8 cellular contexts compared by ENCODE assay signal in the genomic region with DNA sequence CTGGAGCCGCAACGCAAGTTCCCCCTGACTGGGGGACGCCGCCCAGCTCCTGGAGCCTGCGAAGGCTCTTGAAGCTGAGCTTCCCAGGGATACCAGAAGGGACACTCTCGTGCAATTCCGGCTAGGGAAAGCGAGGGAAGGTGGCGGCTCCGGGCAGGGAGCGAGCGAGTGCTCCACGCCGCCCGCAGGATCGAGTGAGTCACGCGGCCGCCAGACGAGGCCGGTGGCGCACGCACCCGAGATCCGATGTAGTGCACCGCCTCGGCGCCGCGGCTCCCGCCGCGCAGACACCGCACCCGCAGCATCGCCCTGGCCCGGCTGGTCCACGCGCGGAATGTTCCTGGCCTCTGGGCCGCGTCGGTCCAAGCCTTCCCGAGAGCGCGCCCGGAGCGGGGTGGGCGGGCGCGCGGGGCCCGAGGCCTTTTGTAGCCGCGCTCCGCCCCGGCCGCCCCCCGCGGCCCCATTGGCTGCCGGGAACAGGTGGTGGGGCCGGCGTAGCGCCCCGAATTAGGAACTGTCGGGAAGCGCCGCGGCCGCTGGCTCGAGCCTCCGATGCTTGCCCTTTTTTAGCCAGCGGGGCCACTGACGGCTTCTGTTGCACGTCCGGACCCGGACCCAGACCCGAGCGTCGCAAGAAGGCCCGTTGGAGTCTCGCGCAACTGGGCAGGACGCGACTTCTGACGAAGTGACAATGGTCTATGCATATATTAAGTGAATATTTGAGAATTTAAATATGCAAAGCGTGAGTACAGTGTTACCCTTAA. TPM values are rescaled to one million over a fixed set of nuclear protein-coding genes. Genes with fewer than 3 reads are reported as not detected.
DNase-seq lines count a peak whose midpoint lies in the region; ATAC-seq, FAIRE-seq and TF ChIP-seq lines count a peak whose summit lies in the region.

A gene with protein sequence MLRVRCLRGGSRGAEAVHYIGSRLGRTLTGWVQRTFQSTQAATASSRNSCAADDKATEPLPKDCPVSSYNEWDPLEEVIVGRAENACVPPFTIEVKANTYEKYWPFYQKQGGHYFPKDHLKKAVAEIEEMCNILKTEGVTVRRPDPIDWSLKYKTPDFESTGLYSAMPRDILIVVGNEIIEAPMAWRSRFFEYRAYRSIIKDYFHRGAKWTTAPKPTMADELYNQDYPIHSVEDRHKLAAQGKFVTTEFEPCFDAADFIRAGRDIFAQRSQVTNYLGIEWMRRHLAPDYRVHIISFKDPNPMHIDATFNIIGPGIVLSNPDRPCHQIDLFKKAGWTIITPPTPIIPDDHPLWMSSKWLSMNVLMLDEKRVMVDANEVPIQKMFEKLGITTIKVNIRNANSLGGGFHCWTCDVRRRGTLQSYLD (minus strand): TSS at position 396 of the 764 bp plus-strand sequence. CDS start 91 bp downstream, at position 305.

- peak within 1 kb of the TSS; percentile 87 for H2AFZ ChIP-seq in GM12878 (ENCODE audit: control insufficient read depth, low read depth, low read length)

- ATAC-seq in GM21423 (IDR thresholded peaks at IDR 0.05; ENCODE audit: unreplicated experiment) (peak; percentile 75), GM12878 (peak; percentile 91)

- POLR2A ChIA-PET in GM12878 (lab: Charles Lee), result interaction anchor here (1.9 to 3.3 kb wide), 3 partner anchors 9 to 14 kb away, joined by 5 to 17 read pairs (median 17); no protein-coding TSS in a partner anchor

- no peaks in the 10 kb centered on the region for H3K27me3 ChIP-seq in GM12878 (replicated peaks in 1 of 2; ENCODE audit: control insufficient read depth in 2 of 2, insufficient read depth in 2 of 2, low read length in 1 of 2)

- peak within 1 kb of the TSS; percentile 64 for H3K27ac ChIP-seq in GM12878 (ENCODE audit: control insufficient read depth, insufficient read depth)

- H3K9me3 ChIP-seq in ES-I3 (ENCODE audit: control insufficient read depth, insufficient read depth, low read length), result no peaks in the 10 kb centered on the region
- H3K9me3 ChIP-seq in GM12878 (replicated peaks; ENCODE audit: control insufficient read depth, insufficient read depth, low read length), result no peaks in the 10 kb centered on the region

- intact Hi-C loops in GM12878 (cut with micrococcal nuclease; ENCODE audit: unreplicated experiment), result loop anchor here (5.0 kb wide), 1 partner anchor 171 kb away; no protein-coding TSS in a partner anchor

- H3K4me2 ChIP-seq in GM12878 (ENCODE audit: control insufficient read depth, insufficient read depth), result peak within 1 kb of the TSS; percentile 96

- SMC1A ChIA-PET in GM12878 (lab: Charles Lee; ENCODE audit: uncharacterized antibody, unreplicated experiment), result interaction anchor here (1.3 to 4.6 kb wide), 8 partner anchors 10 to 71 kb away, joined by 3 to 37 read pairs (median 6); a partner anchor contains a TSS

- H3K4me1 ChIP-seq in ES-I3 (ENCODE audit: insufficient read depth, low read length), result no peaks in the 10 kb centered on the region
- no peaks in the 10 kb centered on the region for H3K4me1 ChIP-seq in GM12878 (ENCODE audit: control insufficient read depth, insufficient read depth, low read length)

- H3K79me2 ChIP-seq in GM12878 (ENCODE audit: control insufficient read depth, insufficient read depth, low read length), result peaks cover 7% of the 10 kb centered on the region

- FAIRE-seq in GM12878 (lab: Jason Lieb, UNC), result no peak

- 0 out of 4 replicates have a peak, but pooled peaks of 1 of the 2 experiments have one; percentile 44 for TF ChIP-seq EP300 in GM12878 (IDR thresholded peaks at IDR 0.05; ENCODE audit: borderline replicate concordance in 1 of 2, control insufficient read depth in 1 of 2, low read depth in 2 of 2, low read length in 2 of 2)

- 1% methylated on average over 58 of the region's 87 CpGs for WGBS in GM12878 (ENCODE audit: insufficient coverage, insufficient replicate concordance, low lambda C conversion rate, missing lambda C conversion rate)

- peak within 1 kb of the TSS; percentile 78 for H3K4me3 ChIP-seq in GM12878
- H3K4me3 ChIP-seq in retinal pigment epithelial cell (ENCODE audit: low read length), result peak within 1 kb of the TSS; percentile 49

- BruUV-seq in GM12878 (replicated peaks; lab: Mats Ljungman, UMichigan), result no TSS peak

- H3K9ac ChIP-seq in ES-I3 (ENCODE audit: low read depth, low read length) (peak within 1 kb of the TSS; percentile 77), GM12878 (ENCODE audit: control insufficient read depth, insufficient read depth, low read length) (peak within 1 kb of the TSS; percentile 73)

- TF ChIP-seq RAD21 in GM12878 (IDR thresholded peaks at IDR 0.05; ENCODE audit: insufficient read depth, low read depth, low read length), result no peak

- peak; percentile 3 to 28 (median 23); a peak in 3 of 6 replicates for TF ChIP-seq CTCF in GM12878 (IDR thresholded peaks at IDR 0.05 in 2 of 3, conservative IDR thresholded peaks at IDR 0.05 in 1 of 3; ENCODE audit: control insufficient read depth in 2 of 3, extremely low read depth in 1 of 3, insufficient read depth in 1 of 3, low read depth in 3 of 3, low read length in 3 of 3)
- peak; percentile 50 for TF ChIP-seq CTCF in retinal pigment epithelial cell (conservative IDR thresholded peaks at IDR 0.05; ENCODE audit: low read depth, low read length)

- RAD21 ChIA-PET in GM12878 (lab: Charles Lee; ENCODE audit: unreplicated experiment), result interaction anchor here (1.4 to 2.7 kb wide), 5 partner anchors 13 to 37 kb away, joined by 3 to 12 read pairs (median 6); a partner anchor contains a TSS

- in situ Hi-C loops in GM12878 (cut with MboI), result no loop called here

- no peaks in the 10 kb centered on the region for H4K20me1 ChIP-seq in GM12878 (ENCODE audit: control insufficient read depth, insufficient read depth)

- DNase-seq in HT1080 (ENCODE audit: low read depth) (peak; percentile 17), SW 1271 (lab: John Stamatoyannopoulos, UW) (peak; percentile 47 to 71), GM12878 (ENCODE audit: low read depth, low spot score) (peak; percentile 66), iPS DF 19.7 (ENCODE audit: low read depth, low spot score) (peak; percentile 52), retinal pigment epithelial cell (ENCODE audit: low read depth) (peak; percentile 39), NCI-H446 treated with DMSO at 0.1 percent for 48 hours (lab: John Stamatoyannopoulos, UW) (no peak)

- H3K36me3 ChIP-seq in ES-I3 (ENCODE audit: insufficient read depth, low read length), result no peaks in the 10 kb centered on the region
- H3K36me3 ChIP-seq in GM12878 (ENCODE audit: control insufficient read depth in 2 of 2, insufficient read depth in 2 of 2, low read length in 1 of 2), result no peaks in the 10 kb centered on the region

- peak; percentile 94 for TF ChIP-seq POLR2A in GM12878 (IDR thresholded peaks at IDR 0.05; ENCODE audit: low read depth, low read length)

- CTCF ChIA-PET in GM12878 (lab: Yijun Ruan, JAX), result interaction anchor here (1.1 to 3.4 kb wide), 5 partner anchors 13 to 225 kb away, joined by 3 to 26 read pairs (median 4); a partner anchor contains a TSS

TF ChIP-seq in GM12878, 131 proteins besides CTCF, POLR2A, EP300 and RAD21 (continues in another document):
- TF ChIP-seq ZBTB40 (IDR thresholded peaks at IDR 0.05; ENCODE audit: borderline replicate concordance) (no peak), SP1 (IDR thresholded peaks at IDR 0.05; ENCODE audit: low read depth, low read length) (peak; percentile 32)

RNA-seq across cellular contexts. Expression of the gene that starts here (rescaled TPM):
- not detected in 2 replicates for total RNA-seq in HT1080 (2014; rRNA removed; shearing (Covaris generic))
- 0.17 and 0.34 TPM in 2 replicates for polyA plus RNA-seq in HT1080 (2015; cell fraction: cytosol; rRNA removed)
- polyA plus RNA-seq in HT1080 (2015; cell fraction: nucleus; rRNA removed), result 0.38 and 0.41 TPM in 2 replicates
- total RNA-seq in GM12878 (2013; cell fraction: nucleolus; rRNA removed), result 72.5 and 76.6 TPM in 2 replicates
- 71.2 and 75.6 TPM in 2 replicates for total RNA-seq in GM12878 (2014; rRNA removed)
- total RNA-seq in GM12878 (2014; rRNA removed; fragmentation: Illumina TruSeq; extraction: Trizol), result 39.2 and 41.3 TPM in 2 replicates
- total RNA-seq in GM12878 (2021), result 37.1 and 42.5 TPM in 2 replicates
- 36.9 TPM for polyA plus RNA-seq in GM12878 (2011; ENCODE audit: low read depth)
- polyA plus RNA-seq in GM12878 (2011; rRNA removed), result 83.1 and 89.9 TPM in 2 replicates
- polyA plus RNA-seq in GM12878 (2011; cell fraction: cytosol; rRNA removed), result 52.4 and 57.8 TPM in 2 replicates
- 33.5 and 44.4 TPM in 2 replicates for polyA plus RNA-seq in GM12878 (2011; cell fraction: nucleus; rRNA removed)
- polyA plus RNA-seq in GM12878 (2012), result 34.3 and 58.1 TPM in 2 replicates
- polyA plus RNA-seq in GM12878 (2014; fragmentation: Illumina TruSeq; extraction: Trizol), result 50.8 and 60.7 TPM in 2 replicates
- 10 to 100 TPM; 11.7 to 17.6 TPM for polyA plus RNA-seq in GM12878 (2014; fragmentation: Nextera tagmentation; extraction: Ambion mirVana)
- polyA plus RNA-seq in GM12878 (2014; rRNA removed), result 63.8 and 65.6 TPM in 2 replicates
- polyA plus RNA-seq in GM12878 (2016; fragmentation: Nextera tagmentation; extraction: Ambion mirVana), result 10 to 100 TPM; 22.8 to 23.1 TPM
- 44.1 and 51.5 TPM in 2 replicates for polyA minus RNA-seq in GM12878 (2011; rRNA and poly(A)+ RNA removed)
- polyA minus RNA-seq in GM12878 (2011; cell fraction: cytosol; rRNA and poly(A)+ RNA removed), result 17.6 and 18.3 TPM in 2 replicates
- polyA minus RNA-seq in GM12878 (2011; cell fraction: nucleus; rRNA and poly(A)+ RNA removed), result 17.9 and 25.3 TPM in 2 replicates

Comparison
In these comparisons a context has a peak if more than half of its experiments do, and no peak if none do; other contexts are left out.
1. RNA of the gene that starts here (total RNA-seq): 37.1 to 76.6 TPM in GM12878; not detected in HT1080; every median in the first group is over 10 times any median in the second.
2. Peak in DNase-seq in HT1080; RNA of the gene not detected or under 1 TPM.